27 cellular contexts compared by ENCODE assay signal in genomic region chr17:65936013-65936412, GRCh38.
DNase-seq lines count a peak whose midpoint lies in the region; FAIRE-seq and TF ChIP-seq lines count a peak whose summit lies in the region.
"Had no signal": no experiment of that assay in that cellular context is flagged by ENCODE, and none has a peak within 500 bp of the region (broad histone marks: within the 10 kb centered on the region; RNA-seq: fewer than 3 reads in every experiment).

No MANE protein-coding gene starts in this region.

- CTCF ChIA-PET in AG04449 (lab: Yijun Ruan, JAX) (no interaction called here), PC-9 (lab: Charles Lee) (no interaction called here)

- TF ChIP-seq CTCF in AG04449 (IDR thresholded peaks at IDR 0.05; ENCODE audit: insufficient read depth, low read length, missing control alignments) (no peak), bronchial epithelial cell (IDR thresholded peaks at IDR 0.05; ENCODE audit: insufficient read depth, low read length, severe bottlenecking) (no peak), GM20000 (IDR thresholded peaks at IDR 0.05; ENCODE audit: extremely low read depth, missing control alignments) (no peak), PC-9 (conservative IDR thresholded peaks at IDR 0.05) (no peak)

- no peaks in the 10 kb centered on the region for H3K9me2 ChIP-seq in PC-9 (ENCODE audit: insufficient read depth)

- H4K20me1 ChIP-seq in PC-9 (ENCODE audit: insufficient read depth), result no peaks in the 10 kb centered on the region
- H4K20me1 ChIP-seq: BLaER1 treated with 17β-estradiol and CSF1 and Interleukin-3, amounts not matched to agents 10 nM and 100 nM had no signal

- H3K4me1 ChIP-seq in PC-9 (replicated peaks; ENCODE audit: insufficient read depth), result no peaks in the 10 kb centered on the region
- H3K4me1 ChIP-seq: A549, esophagus muscularis mucosa, transverse colon had no signal

- H3K27ac ChIP-seq in PC-9, result no peak overlapping the region
- H3K27ac ChIP-seq: A549; BLaER1 treated with 17β-estradiol and CSF1 and Interleukin-3, amounts not matched to agents 10 nM and 100 nM; esophagus muscularis mucosa; HL-60; transverse colon had no signal

- no peaks in the 10 kb centered on the region for H3K79me2 ChIP-seq in PC-9 (ENCODE audit: low read depth)

- intact Hi-C loops in PC-9 (cut with micrococcal nuclease; ENCODE audit: unreplicated experiment), result no loop called here

- POLR2A ChIA-PET in AG04449 (lab: Yijun Ruan, JAX) (no interaction called here), PC-9 (lab: Charles Lee; ENCODE audit: unreplicated experiment) (interaction anchor here (0.6 kb wide), 2 partner anchors 20 to 623 kb away, joined by 4 to 6 read pairs; no protein-coding TSS in a partner anchor)

- H3K9me3 ChIP-seq in PC-9 (ENCODE audit: insufficient read depth, low read depth), result 0 out of 2 replicates have a peak, but pooled peaks cover 5% of the 10 kb centered on the region
- H3K9me3 ChIP-seq: transverse colon had no signal

- no peak overlapping the region for H2AFZ ChIP-seq in PC-9

- no peaks in the 10 kb centered on the region for H3K27me3 ChIP-seq in bronchial epithelial cell (ENCODE audit: control insufficient read depth, insufficient read depth, low read length)
- no peaks in the 10 kb centered on the region for H3K27me3 ChIP-seq in PC-9 (ENCODE audit: insufficient read depth, low read depth)
- H3K27me3 ChIP-seq: BLaER1 treated with 17β-estradiol and CSF1 and Interleukin-3, amounts not matched to agents 10 nM and 100 nM; esophagus muscularis mucosa; MG63; transverse colon had no signal

- H3K4me3 ChIP-seq in AG04449 (ENCODE audit: low read depth, low read length) (no peak overlapping the region), bronchial epithelial cell (ENCODE audit: low read depth, low read length) (no peak overlapping the region), PC-9 (no peak overlapping the region)
- H3K4me3 ChIP-seq: A549; BLaER1 treated with 17β-estradiol and CSF1 and Interleukin-3, amounts not matched to agents 10 nM and 100 nM; esophagus muscularis mucosa; MG63; transverse colon had no signal

- H3K36me3 ChIP-seq in bronchial epithelial cell (ENCODE audit: control insufficient read depth, insufficient read depth, low read length) (no peaks in the 10 kb centered on the region), PC-9 (ENCODE audit: low read depth) (no peaks in the 10 kb centered on the region)
- H3K36me3 ChIP-seq: BLaER1 treated with 17β-estradiol and CSF1 and Interleukin-3, amounts not matched to agents 10 nM and 100 nM; esophagus muscularis mucosa; MG63 had no signal

- DNase-seq in AG04449 (ENCODE audit: low read depth, low spot score) (peak; percentile 9), HS-5 (ENCODE audit: low read depth) (peak; percentile 24), bronchial epithelial cell (ENCODE audit: low read depth) (peak; percentile 86), iris pigment epithelial cell (ENCODE audit: low read depth) (peak; percentile 58), GM20000 (ENCODE audit: low spot score) (no peak), SIG-M5 (lab: John Stamatoyannopoulos, UW) (no peak), NCI-H2196 (lab: John Stamatoyannopoulos, UW; ENCODE audit: unreplicated experiment) (no peak), PC-9 (no peak)
- DNase-seq: activated CD4-positive, alpha-beta memory T cell treated with anti-CD3 and anti-CD28 coated beads for 36 hours; anterior cingulate cortex; glutamatergic neuron; GOT3; left cardiac atrium; MG63; NCI-H1436; NCI-H510A treated with DMSO at 0.1 percent for 48 hours; NK-92 treated with Interleukin-12 subunit alpha and Interleukin-12 subunit beta, amount 100 ng/mL, for 24 hours; occipital lobe; stimulated activated CD4-positive, alpha-beta T cell treated with anti-CD3 and anti-CD28 coated beads, Interleukin-12 subunit alpha, Interleukin-12 subunit beta, amount 100 ng/mL, for 4 hours; stimulated activated CD4-positive, alpha-beta T cell treated with anti-CD3 and anti-CD28 coated beads, Interleukin-4, amount 100 ng/mL, for 4 hours; stimulated activated naive CD8-positive, alpha-beta T cell treated with anti-CD3 and anti-CD28 coated beads, Interleukin-15, amount 100 ng/mL, for 72 hours; transverse colon had no signal

- no peaks in the 10 kb centered on the region for H3F3A ChIP-seq in PC-9 (ENCODE audit: insufficient read depth, low read depth)

- no peak overlapping the region for H3K4me2 ChIP-seq in PC-9
- H3K4me2 ChIP-seq: A549; BLaER1 treated with 17β-estradiol and CSF1 and Interleukin-3, amounts not matched to agents 10 nM and 100 nM had no signal

- BruUV-seq in PC-9 (replicated peaks; lab: Mats Ljungman, UMichigan), result no TSS peak

- FAIRE-seq in bronchial epithelial cell (lab: Jason Lieb, UNC), result no peak
- FAIRE-seq: RCC 7860 had no signal

Comparison
In these comparisons a context has a peak if more than half of its experiments do, and no peak if none do; other contexts are left out.
1. DNase-seq: peak in AG04449 (single experiment), HS-5 (single experiment), bronchial epithelial cell (single experiment) and iris pigment epithelial cell (single experiment); none in GM20000 (single experiment), SIG-M5 (single experiment), NCI-H2196 (single experiment) and PC-9 (0 of 2).